Comparison of ENCODE assay signal across 18 cellular contexts in the genomic region with DNA sequence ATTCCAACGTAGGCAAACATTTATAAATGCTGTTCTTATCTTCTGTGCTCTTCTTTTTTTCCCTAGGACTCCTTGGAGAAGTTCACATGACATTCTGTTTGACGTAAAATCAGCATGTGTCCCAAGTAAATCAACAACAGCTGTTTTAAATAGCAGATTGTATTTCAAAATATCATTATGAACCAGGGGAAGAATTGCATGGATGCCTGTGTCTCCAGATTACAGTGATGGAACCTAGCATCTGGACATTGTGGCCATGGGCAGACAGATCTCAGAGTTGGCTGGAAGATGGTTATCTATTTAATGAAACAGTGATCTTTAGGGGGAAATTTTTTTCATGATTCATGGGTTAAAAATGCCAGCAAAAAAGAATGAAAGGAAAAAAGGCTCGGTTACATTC.
A peak's percentile ranks its signal among the peaks of the same experiment; 100 is the strongest.
DNase-seq lines count a peak whose midpoint lies in the region; ATAC-seq and TF ChIP-seq lines count a peak whose summit lies in the region.
"Had no signal": no experiment of that assay in that cellular context is flagged by ENCODE, and none has a peak within 500 bp of the region (broad histone marks: within the 10 kb centered on the region; RNA-seq: fewer than 3 reads in every experiment).

No MANE protein-coding gene starts in this region.

- H2AFZ ChIP-seq in SK-N-SH (ENCODE audit: low read depth), result no peak overlapping the region

- no peaks in the 10 kb centered on the region for H4K20me1 ChIP-seq in SK-N-SH (ENCODE audit: insufficient read depth)

- CTCF ChIA-PET in SK-N-SH (lab: Yijun Ruan, JAX), result interaction anchor here (0.7 kb wide), 1 partner anchor 223 kb away, joined by 3 read pairs; no protein-coding TSS in a partner anchor

- H3F3A ChIP-seq in SK-N-SH (replicated peaks; ENCODE audit: insufficient read depth), result peaks cover 5% of the 10 kb centered on the region

- no peaks in the 10 kb centered on the region for H3K27me3 ChIP-seq in heart left ventricle
- no peaks in the 10 kb centered on the region for H3K27me3 ChIP-seq in right cardiac atrium (ENCODE audit: control insufficient read depth, insufficient read depth)
- H3K27me3 ChIP-seq in SK-N-SH (ENCODE audit: insufficient read depth), result no peaks in the 10 kb centered on the region
- H3K27me3 ChIP-seq: colonic mucosa, vagina had no signal

- no peak overlapping the region for H3K4me3 ChIP-seq in heart left ventricle
- no peak overlapping the region for H3K4me3 ChIP-seq in right cardiac atrium (ENCODE audit: low read length)
- H3K4me3 ChIP-seq in SK-N-SH (ENCODE audit: low read depth in 2 of 2, low read length in 1 of 2), result no peak overlapping the region
- no peak overlapping the region for H3K4me3 ChIP-seq in fibroblast of pulmonary artery (replicated peaks; ENCODE audit: low read depth, low read length)
- H3K4me3 ChIP-seq: colonic mucosa, vagina had no signal

- H3K27ac ChIP-seq in heart left ventricle, result peak overlapping the region in 1 of 12 donors; percentile 6
- no peak overlapping the region for H3K27ac ChIP-seq in right cardiac atrium (ENCODE audit: low read length)
- peak overlapping the region; percentile 58 to 78; a peak in 2 of 4 replicates for H3K27ac ChIP-seq in SK-N-SH (ENCODE audit: low read depth in 2 of 2, low read length in 1 of 2)
- H3K27ac ChIP-seq: colonic mucosa, KMS-11, vagina had no signal

- TF ChIP-seq CTCF in heart left ventricle (IDR thresholded peaks at IDR 0.05) (no peak), SK-N-SH (IDR thresholded peaks at IDR 0.05) (no peak), fibroblast of pulmonary artery (IDR thresholded peaks at IDR 0.05; ENCODE audit: low read length, missing control alignments) (no peak)

- H3K36me3 ChIP-seq in heart left ventricle (no peaks in the 10 kb centered on the region), SK-N-SH (replicated peaks in 1 of 2; ENCODE audit: control insufficient read depth in 1 of 2, insufficient read depth in 2 of 2, low read length in 1 of 2) (no peaks in the 10 kb centered on the region)
- H3K36me3 ChIP-seq: colonic mucosa, vagina had no signal

- H3K9me2 ChIP-seq in SK-N-SH, result no peaks in the 10 kb centered on the region

- H3K9me3 ChIP-seq in heart left ventricle (no peaks in the 10 kb centered on the region), right cardiac atrium (ENCODE audit: control insufficient read depth, low read length) (no peaks in the 10 kb centered on the region), SK-N-SH (no peaks in the 10 kb centered on the region)
- H3K9me3 ChIP-seq: colonic mucosa, vagina had no signal

- H3K4me1 ChIP-seq in heart left ventricle (no peaks in the 10 kb centered on the region), right cardiac atrium (ENCODE audit: control insufficient read depth, insufficient read depth, low read length) (no peaks in the 10 kb centered on the region), SK-N-SH (ENCODE audit: control insufficient read depth in 1 of 2, insufficient read depth in 2 of 2, low read depth in 1 of 2, low read length in 1 of 2) (peaks cover 0 to 18% of the 10 kb centered on the region in 2 experiments; a peak in 2 of 4 replicates)
- H3K4me1 ChIP-seq: colonic mucosa, vagina had no signal

- no peaks in the 10 kb centered on the region for H3K79me2 ChIP-seq in SK-N-SH (ENCODE audit: insufficient read depth)

- peak; percentile 92 to 97 for TF ChIP-seq EP300 in SK-N-SH (IDR thresholded peaks at IDR 0.05; ENCODE audit: borderline replicate concordance in 1 of 2, low read depth in 1 of 2, low read length in 1 of 2)

- TF ChIP-seq POLR2A in heart left ventricle (IDR thresholded peaks at IDR 0.05), result no peak

- POLR2A ChIA-PET in SK-N-SH (lab: Yijun Ruan, JAX), result no interaction called here

- H3K9ac ChIP-seq in SK-N-SH, result no peak overlapping the region
- H3K9ac ChIP-seq: KMS-11 had no signal

- intact Hi-C loops in heart left ventricle (cut with DNase I), result no loop called here
- intact Hi-C loops in right cardiac atrium (cut with DNase I), result no loop called here

- 61 to 73% (median 66%) methylated on average over 3 of the region's 3 CpGs for WGBS in heart left ventricle, 4 donors
- 53% methylated on average over 3 of the region's 3 CpGs for WGBS in right cardiac atrium
- WGBS in SK-N-SH (ENCODE audit: low lambda C conversion rate), result 7% methylated on average over 3 of the region's 3 CpGs

- TF ChIP-seq RAD21 in SK-N-SH (IDR thresholded peaks at IDR 0.05; ENCODE audit: low read length), result no peak; the same call in 1 of the 2 replicates

- DNase-seq in heart left ventricle (no peak), right cardiac atrium (no peak), SK-N-SH (peak; percentile 62), fibroblast of pulmonary artery (ENCODE audit: low read depth) (peak; percentile 52), stromal cell of bone marrow (ENCODE audit: low read depth) (peak; percentile 12), GDM1 (lab: John Stamatoyannopoulos, UW) (no peak)
- DNase-seq: activated CD4-positive, alpha-beta T cell treated with anti-CD3 and anti-CD28 coated beads, Interleukin-2, amount 50 U/mL, for 1 hour; activated T-cell treated with anti-CD3 and anti-CD28 coated beads, Interleukin-2, amount 50 U/mL, for 1 hour; colonic mucosa; mammary epithelial cell; NCI-H1436; NCI-H526 treated with DMSO at 0.1 percent for 48 hours; stimulated activated naive CD8-positive, alpha-beta T cell treated with anti-CD3 and anti-CD28 coated beads, Interleukin-15, Interleukin-2, amounts not matched to agents 100 U/mL and 50 U/mL, for 24 hours; T-helper 9 cell had no signal

- H3K4me2 ChIP-seq in SK-N-SH, result 0 out of 2 replicates have a peak overlapping the region, but pooled peaks have one; percentile 14
- H3K4me2 ChIP-seq: KMS-11 had no signal

- ATAC-seq in heart left ventricle (peak in 3 of 4 donors; percentile 32 to 39 (median 33)), right cardiac atrium (no peak), HG03457 (IDR thresholded peaks at IDR 0.05; ENCODE audit: unreplicated experiment) (no peak), GM21786 (IDR thresholded peaks at IDR 0.05; ENCODE audit: unreplicated experiment) (no peak)
- ATAC-seq: stimulated activated naive CD8-positive, alpha-beta T cell treated with anti-CD3 and anti-CD28 coated beads, Interleukin-15, Interleukin-2, amounts not matched to agents 100 U/mL and 50 U/mL, for 24 hours had no signal

TF ChIP-seq in SK-N-SH, 30 proteins besides CTCF, POLR2A, EP300 and RAD21 (continues in another document):
- no peak for TF ChIP-seq MEF2A (IDR thresholded peaks at IDR 0.05; ENCODE audit: borderline replicate concordance, low read depth)
- peak; percentile 68 for TF ChIP-seq FOSL2 (IDR thresholded peaks at IDR 0.05; ENCODE audit: borderline replicate concordance, low read depth)
- peak; percentile 90 for TF ChIP-seq JUND (IDR thresholded peaks at IDR 0.05)
- 0 out of 2 replicates have a peak, but pooled peaks have one; percentile 44 for TF ChIP-seq RXRA (IDR thresholded peaks at IDR 0.05; ENCODE audit: borderline replicate concordance, low read depth)
- TF ChIP-seq EZH2phosphoT487 (IDR thresholded peaks at IDR 0.05; ENCODE audit: borderline replicate concordance, low read depth), result no peak
- TF ChIP-seq POLR2AphosphoS5 (IDR thresholded peaks at IDR 0.05; ENCODE audit: low read depth, low read length), result peak; percentile 94
- peak; percentile 96 for TF ChIP-seq GATA2 (CRISPR knock-in tag; IDR thresholded peaks at IDR 0.05)
- TF ChIP-seq GABPA (IDR thresholded peaks at IDR 0.05; ENCODE audit: low read depth), result no peak
- no peak for TF ChIP-seq RFX5 (IDR thresholded peaks at IDR 0.05; ENCODE audit: low read length)
- TF ChIP-seq SIN3A (IDR thresholded peaks at IDR 0.05; ENCODE audit: borderline replicate concordance, low read depth, low read length), result no peak
- TF ChIP-seq SMC3 (IDR thresholded peaks at IDR 0.05; ENCODE audit: low read depth, low read length), result no peak
- TF ChIP-seq CHD2 (IDR thresholded peaks at IDR 0.05; ENCODE audit: low read length, partially characterized antibody), result peak; percentile 92
- peak; percentile 84; the same call in 1 of the 2 replicates for TF ChIP-seq FOXJ3 (CRISPR knock-in tag; IDR thresholded peaks at IDR 0.05)
- TF ChIP-seq YY1 (IDR thresholded peaks at IDR 0.05; ENCODE audit: low read depth), result no peak
- TF ChIP-seq, protein P1, sequence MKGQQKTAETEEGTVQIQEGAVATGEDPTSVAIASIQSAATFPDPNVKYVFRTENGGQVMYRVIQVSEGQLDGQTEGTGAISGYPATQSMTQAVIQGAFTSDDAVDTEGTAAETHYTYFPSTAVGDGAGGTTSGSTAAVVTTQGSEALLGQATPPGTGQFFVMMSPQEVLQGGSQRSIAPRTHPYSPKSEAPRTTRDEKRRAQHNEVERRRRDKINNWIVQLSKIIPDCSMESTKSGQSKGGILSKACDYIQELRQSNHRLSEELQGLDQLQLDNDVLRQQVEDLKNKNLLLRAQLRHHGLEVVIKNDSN (IDR thresholded peaks at IDR 0.05; ENCODE audit: borderline replicate concordance, low read depth), result peak; percentile 57
- TF ChIP-seq, protein P2, sequence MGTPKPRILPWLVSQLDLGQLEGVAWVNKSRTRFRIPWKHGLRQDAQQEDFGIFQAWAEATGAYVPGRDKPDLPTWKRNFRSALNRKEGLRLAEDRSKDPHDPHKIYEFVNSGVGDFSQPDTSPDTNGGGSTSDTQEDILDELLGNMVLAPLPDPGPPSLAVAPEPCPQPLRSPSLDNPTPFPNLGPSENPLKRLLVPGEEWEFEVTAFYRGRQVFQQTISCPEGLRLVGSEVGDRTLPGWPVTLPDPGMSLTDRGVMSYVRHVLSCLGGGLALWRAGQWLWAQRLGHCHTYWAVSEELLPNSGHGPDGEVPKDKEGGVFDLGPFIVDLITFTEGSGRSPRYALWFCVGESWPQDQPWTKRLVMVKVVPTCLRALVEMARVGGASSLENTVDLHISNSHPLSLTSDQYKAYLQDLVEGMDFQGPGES (IDR thresholded peaks at IDR 0.05; ENCODE audit: low read depth, low read length), result no peak
- TF ChIP-seq RCOR1 (IDR thresholded peaks at IDR 0.05; ENCODE audit: low read length), result peak; percentile 100
- TF ChIP-seq MXI1 (IDR thresholded peaks at IDR 0.05; ENCODE audit: low read depth, low read length), result peak; percentile 58; the same call in 1 of the 2 replicates
- peak; percentile 65; the same call in 1 of the 2 replicates for TF ChIP-seq FOXM1 (IDR thresholded peaks at IDR 0.05; ENCODE audit: low read depth)
- peak; percentile 70; the same call in 1 of the 2 replicates for TF ChIP-seq NFIC (IDR thresholded peaks at IDR 0.05; ENCODE audit: borderline replicate concordance)
- TF ChIP-seq, protein P3, sequence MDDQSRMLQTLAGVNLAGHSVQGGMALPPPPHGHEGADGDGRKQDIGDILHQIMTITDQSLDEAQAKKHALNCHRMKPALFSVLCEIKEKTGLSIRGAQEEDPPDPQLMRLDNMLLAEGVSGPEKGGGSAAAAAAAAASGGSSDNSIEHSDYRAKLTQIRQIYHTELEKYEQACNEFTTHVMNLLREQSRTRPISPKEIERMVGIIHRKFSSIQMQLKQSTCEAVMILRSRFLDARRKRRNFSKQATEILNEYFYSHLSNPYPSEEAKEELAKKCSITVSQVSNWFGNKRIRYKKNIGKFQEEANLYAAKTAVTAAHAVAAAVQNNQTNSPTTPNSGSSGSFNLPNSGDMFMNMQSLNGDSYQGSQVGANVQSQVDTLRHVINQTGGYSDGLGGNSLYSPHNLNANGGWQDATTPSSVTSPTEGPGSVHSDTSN (IDR thresholded peaks at IDR 0.05), result peak; percentile 90

Comparison
In these comparisons a context has a peak if more than half of its experiments do, and no peak if none do; other contexts are left out.
1. ATAC-seq: peak in heart left ventricle (3 of 4); none in right cardiac atrium (0 of 2), HG03457 (single experiment) and GM21786 (single experiment).
2. DNase-seq: peak in SK-N-SH (single experiment), fibroblast of pulmonary artery (single experiment) and stromal cell of bone marrow (single experiment); none in heart left ventricle (0 of 5), right cardiac atrium (0 of 3) and GDM1 (single experiment).